Comparison of ENCODE assay signal across 8 cellular contexts in the genomic region with DNA sequence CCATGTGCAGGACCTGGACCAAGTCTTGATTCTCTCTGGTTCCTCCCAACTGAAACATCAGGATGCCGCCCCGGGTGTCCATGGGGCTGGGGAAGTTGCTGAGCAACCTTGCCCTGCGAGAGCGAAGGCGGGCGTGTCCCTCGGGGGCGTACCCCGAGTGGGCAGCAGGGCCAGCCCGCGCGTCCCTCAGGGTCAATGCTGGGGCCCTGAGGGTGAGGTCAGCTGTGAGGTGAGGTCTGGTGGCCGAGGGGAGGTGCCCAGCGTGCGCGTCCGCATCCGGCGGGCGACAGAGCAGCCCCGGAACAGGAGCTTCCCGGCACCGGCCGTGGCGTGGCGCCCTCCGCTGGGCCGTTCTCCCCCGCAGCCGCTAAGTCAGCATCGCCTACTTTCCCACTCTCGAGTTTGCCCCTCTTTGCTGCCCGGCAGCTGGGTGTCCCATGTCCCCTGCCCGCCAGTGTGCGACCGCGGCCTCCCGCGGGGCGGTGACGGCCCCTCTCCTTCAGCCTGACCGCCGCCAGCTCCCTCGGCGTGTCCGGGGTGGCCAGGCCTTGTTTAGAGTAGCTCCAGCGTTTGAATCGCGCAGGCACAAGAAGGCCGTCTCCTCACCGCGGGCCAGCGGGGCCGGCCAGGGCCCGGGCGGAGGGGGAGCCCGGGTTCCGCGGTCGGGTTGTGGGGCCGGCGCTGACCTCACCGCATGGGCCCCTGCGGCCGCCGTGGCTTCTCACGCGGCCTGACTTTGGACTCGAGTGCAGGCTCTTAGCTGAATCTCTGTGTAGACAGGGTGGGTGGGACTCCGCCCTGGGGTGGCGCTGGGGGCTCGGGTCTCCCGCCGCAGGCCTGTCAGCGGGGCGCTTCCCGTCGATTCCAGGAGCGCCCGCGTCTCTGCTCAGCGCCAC. TPM values are rescaled to one million over a fixed set of nuclear protein-coding genes. Genes with fewer than 3 reads are reported as not detected.
DNase-seq lines count a peak whose midpoint lies in the region; ATAC-seq and TF ChIP-seq lines count a peak whose summit lies in the region.

No MANE protein-coding gene starts in this region.

- peak; percentile 56 for DNase-seq in activated naive CD8-positive, alpha-beta T cell treated with anti-CD3 and anti-CD28 coated beads, Interleukin-2, amount 50 U/mL, for 24 hours
- DNase-seq in heart right ventricle (peak; percentile 69 to 78), osteoblast (ENCODE audit: insufficient read length, low spot score, missing footprints) (peak; percentile 86), KG1 (lab: John Stamatoyannopoulos, UW) (no peak), NAMALWA (ENCODE audit: low spot score) (no peak)

- H3K27ac ChIP-seq in heart right ventricle (peak overlapping the region; percentile 78 to 97 (median 94)), osteoblast (ENCODE audit: low read depth, low read length) (peak overlapping the region; percentile 55)

- H3K4me2 ChIP-seq in osteoblast (ENCODE audit: insufficient read depth, low read length) = peak overlapping the region; percentile 90

- H3K4me3 ChIP-seq in heart right ventricle (peak overlapping the region; percentile 30 to 73 (median 64)), osteoblast (ENCODE audit: insufficient read depth, low read length) (peak overlapping the region; percentile 78)

- peaks cover 0 to 42% (median 15%) of the 10 kb centered on the region in 7 donors for H3K27me3 ChIP-seq in heart right ventricle
- H3K27me3 ChIP-seq in osteoblast (ENCODE audit: insufficient read depth, low read length) = peaks cover 22% of the 10 kb centered on the region

- H3K27ac Mint-ChIP-seq in activated naive CD8-positive, alpha-beta T cell treated with anti-CD3 and anti-CD28 coated beads, Interleukin-2, amount 50 U/mL, for 24 hours = no peak overlapping the region

- H3K9me3 Mint-ChIP-seq in activated naive CD8-positive, alpha-beta T cell treated with anti-CD3 and anti-CD28 coated beads, Interleukin-2, amount 50 U/mL, for 24 hours = no peaks in the 10 kb centered on the region

- peaks cover 37% of the 10 kb centered on the region for H3K27me3 Mint-ChIP-seq in activated naive CD8-positive, alpha-beta T cell treated with anti-CD3 and anti-CD28 coated beads, Interleukin-2, amount 50 U/mL, for 24 hours

- peak overlapping the region; percentile 95 for H2AFZ ChIP-seq in osteoblast (ENCODE audit: low read length)

- peaks cover 5 to 57% (median 35%) of the 10 kb centered on the region in 9 donors for H3K4me1 ChIP-seq in heart right ventricle
- peaks cover 24% of the 10 kb centered on the region for H3K4me1 ChIP-seq in osteoblast (ENCODE audit: insufficient read depth, low read length)

- 1% methylated on average over 82 of the region's 82 CpGs for WGBS in heart right ventricle, 2 donors

- TF ChIP-seq CTCF in heart right ventricle (IDR thresholded peaks at IDR 0.05) = peak; percentile 17 to 74 (median 43)
- TF ChIP-seq CTCF in osteoblast (IDR thresholded peaks at IDR 0.05; ENCODE audit: extremely low read depth, low read depth, low read length) = peak; percentile 31

- H3K4me1 Mint-ChIP-seq in activated naive CD8-positive, alpha-beta T cell treated with anti-CD3 and anti-CD28 coated beads, Interleukin-2, amount 50 U/mL, for 24 hours = peaks cover 3% of the 10 kb centered on the region

- peak overlapping the region; percentile 52 for H3K4me3 Mint-ChIP-seq in activated naive CD8-positive, alpha-beta T cell treated with anti-CD3 and anti-CD28 coated beads, Interleukin-2, amount 50 U/mL, for 24 hours

- no peaks in the 10 kb centered on the region for H3K36me3 ChIP-seq in heart right ventricle
- no peaks in the 10 kb centered on the region for H3K36me3 ChIP-seq in osteoblast (ENCODE audit: insufficient read depth, low read length)

- no peaks in the 10 kb centered on the region for H3K79me2 ChIP-seq in osteoblast (ENCODE audit: insufficient read depth, low read length)

- H4K20me1 ChIP-seq in osteoblast (ENCODE audit: insufficient read depth, low read length) = no peaks in the 10 kb centered on the region

- H3K36me3 Mint-ChIP-seq in activated naive CD8-positive, alpha-beta T cell treated with anti-CD3 and anti-CD28 coated beads, Interleukin-2, amount 50 U/mL, for 24 hours (ENCODE audit: low read depth) = no peaks in the 10 kb centered on the region

- no peaks in the 10 kb centered on the region for H3K9me3 ChIP-seq in heart right ventricle
- no peaks in the 10 kb centered on the region for H3K9me3 ChIP-seq in osteoblast (ENCODE audit: low read depth, low read length)

- ATAC-seq in GM18508 (IDR thresholded peaks at IDR 0.05; ENCODE audit: insufficient read depth, unreplicated experiment) (peak; percentile 41), HG02973 (IDR thresholded peaks at IDR 0.05; ENCODE audit: unreplicated experiment) (peak; percentile 61), heart right ventricle (peak; percentile 82 to 88 (median 84))
- peak; percentile 56 for ATAC-seq in activated naive CD8-positive, alpha-beta T cell treated with anti-CD3 and anti-CD28 coated beads, Interleukin-2, amount 50 U/mL, for 24 hours

- intact Hi-C loops in heart right ventricle (cut with DNase I) = loop anchor here in 7 of 10 donors (1.0 to 5.0 kb wide), 3 partner anchors 10 to 34 kb away; a partner anchor contains a TSS

TF ChIP-seq in PFSK-1, 5 proteins besides CTCF, POLR2A, EP300 and RAD21:
- TF ChIP-seq, protein P1, sequence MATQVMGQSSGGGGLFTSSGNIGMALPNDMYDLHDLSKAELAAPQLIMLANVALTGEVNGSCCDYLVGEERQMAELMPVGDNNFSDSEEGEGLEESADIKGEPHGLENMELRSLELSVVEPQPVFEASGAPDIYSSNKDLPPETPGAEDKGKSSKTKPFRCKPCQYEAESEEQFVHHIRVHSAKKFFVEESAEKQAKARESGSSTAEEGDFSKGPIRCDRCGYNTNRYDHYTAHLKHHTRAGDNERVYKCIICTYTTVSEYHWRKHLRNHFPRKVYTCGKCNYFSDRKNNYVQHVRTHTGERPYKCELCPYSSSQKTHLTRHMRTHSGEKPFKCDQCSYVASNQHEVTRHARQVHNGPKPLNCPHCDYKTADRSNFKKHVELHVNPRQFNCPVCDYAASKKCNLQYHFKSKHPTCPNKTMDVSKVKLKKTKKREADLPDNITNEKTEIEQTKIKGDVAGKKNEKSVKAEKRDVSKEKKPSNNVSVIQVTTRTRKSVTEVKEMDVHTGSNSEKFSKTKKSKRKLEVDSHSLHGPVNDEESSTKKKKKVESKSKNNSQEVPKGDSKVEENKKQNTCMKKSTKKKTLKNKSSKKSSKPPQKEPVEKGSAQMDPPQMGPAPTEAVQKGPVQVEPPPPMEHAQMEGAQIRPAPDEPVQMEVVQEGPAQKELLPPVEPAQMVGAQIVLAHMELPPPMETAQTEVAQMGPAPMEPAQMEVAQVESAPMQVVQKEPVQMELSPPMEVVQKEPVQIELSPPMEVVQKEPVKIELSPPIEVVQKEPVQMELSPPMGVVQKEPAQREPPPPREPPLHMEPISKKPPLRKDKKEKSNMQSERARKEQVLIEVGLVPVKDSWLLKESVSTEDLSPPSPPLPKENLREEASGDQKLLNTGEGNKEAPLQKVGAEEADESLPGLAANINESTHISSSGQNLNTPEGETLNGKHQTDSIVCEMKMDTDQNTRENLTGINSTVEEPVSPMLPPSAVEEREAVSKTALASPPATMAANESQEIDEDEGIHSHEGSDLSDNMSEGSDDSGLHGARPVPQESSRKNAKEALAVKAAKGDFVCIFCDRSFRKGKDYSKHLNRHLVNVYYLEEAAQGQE (IDR thresholded peaks at IDR 0.05; ENCODE audit: insufficient read depth in 1 of 2, low read depth in 2 of 2, low read length in 2 of 2) = no peak
- TF ChIP-seq SIN3A (IDR thresholded peaks at IDR 0.05; ENCODE audit: borderline replicate concordance, insufficient read depth, low read length) (no peak), FOXP2 (optimal IDR thresholded peaks at IDR 0.05; ENCODE audit: borderline replicate concordance, extremely low read depth, extremely low read length, insufficient read depth) (peak; percentile 46), POLR2AphosphoS5 (IDR thresholded peaks at IDR 0.05; ENCODE audit: low read depth, low read length) (no peak)

RNA-seq across cellular contexts. Expression of a gene that starts 33.0 kb away (rescaled TPM):
- 0.13 TPM for polyA plus RNA-seq in PFSK-1 (2012; ENCODE audit: insufficient read length, low read depth)
- total RNA-seq in heart right ventricle = 10 to 100 TPM; 14.2 to 30.1 (median 19.4) TPM
- 1 to 10 TPM; 4.0 to 4.3 TPM for polyA plus RNA-seq in heart right ventricle
- total RNA-seq in osteoblast = under 0.01 TPM in 2 replicates

Comparison
In these comparisons a context has a peak if more than half of its experiments do, and no peak if none do; other contexts are left out.
1. DNase-seq: peak in activated naive CD8-positive, alpha-beta T cell treated with anti-CD3 and anti-CD28 coated beads, Interleukin-2, amount 50 U/mL, for 24 hours (single experiment), heart right ventricle (2 of 2) and osteoblast (single experiment); none in KG1 (single experiment) and NAMALWA (single experiment).
2. RNA of a gene that starts 33.0 kb away (total RNA-seq): 14.2 to 30.1 TPM in heart right ventricle; under 0.01 TPM in osteoblast; every median in the first group is over 10 times any median in the second.
3. Peak in every context shown above with its lines, with median percentiles within 50 percentile points of each other: ATAC-seq.